Comparison of ENCODE assay signal across 8 cellular contexts in genomic region chr6:26312501-26313390, GRCh38. TPM values are rescaled to one million over a fixed set of nuclear protein-coding genes. Genes with fewer than 3 reads are reported as not detected.
DNase-seq lines count a peak whose midpoint lies in the region; ATAC-seq and TF ChIP-seq lines count a peak whose summit lies in the region.

No MANE protein-coding gene starts in this region.

- no peak for TF ChIP-seq CTCF in lower lobe of right lung (IDR thresholded peaks at IDR 0.05)

- H3K27me3 ChIP-seq in lower lobe of right lung (ENCODE audit: low read depth): no peaks in the 10 kb centered on the region

- DNase-seq in GM03348 (ENCODE audit: low spot score) (peak; percentile 41), NCI-H524 (lab: John Stamatoyannopoulos, UW) (peak; percentile 84 to 91), dermis blood vessel endothelial cell (peak; percentile 75), lower lobe of right lung (peak; percentile 72), epidermal melanocyte (ENCODE audit: insufficient read length, low spot score) (no peak)
- peak; percentile 82 for DNase-seq in activated CD4-positive, alpha-beta T cell treated with anti-CD3 and anti-CD28 coated beads, Interleukin-2, amount 50 U/mL, for 1 hour
- DNase-seq in stimulated activated CD4-positive, alpha-beta T cell treated with anti-CD3 and anti-CD28 coated beads, Interleukin-4, amount 100 ng/mL, for 48 hours (ENCODE audit: low read depth in 2 of 2): peak; percentile 71 to 81

- H3K9me3 ChIP-seq in lower lobe of right lung: no peaks in the 10 kb centered on the region

- intact Hi-C loops in lower lobe of right lung (cut with DNase I): loop anchor here (10.0 kb wide), 1 partner anchor 262 kb away; no protein-coding TSS in a partner anchor

- peak overlapping the region; percentile 27 for H3K27ac ChIP-seq in lower lobe of right lung

- peak; percentile 28 for ATAC-seq in HG03108 (IDR thresholded peaks at IDR 0.05; ENCODE audit: unreplicated experiment)
- peak; percentile 89 to 93 for ATAC-seq in lower lobe of right lung

- H3K36me3 ChIP-seq in lower lobe of right lung: no peaks in the 10 kb centered on the region

- H3K4me3 ChIP-seq in lower lobe of right lung: peak overlapping the region; percentile 59

- peaks cover 11% of the 10 kb centered on the region for H3K4me1 ChIP-seq in lower lobe of right lung

RNA-seq across cellular contexts. Expression of gene BTN3A2, which starts 52.3 kb away (rescaled TPM):
- total RNA-seq in dermis blood vessel endothelial cell: 28.8 and 44.4 TPM in 2 replicates
- 79.2 TPM for total RNA-seq in lower lobe of right lung
